Comparison of ENCODE assay signal across 10 cellular contexts in the genomic region with DNA sequence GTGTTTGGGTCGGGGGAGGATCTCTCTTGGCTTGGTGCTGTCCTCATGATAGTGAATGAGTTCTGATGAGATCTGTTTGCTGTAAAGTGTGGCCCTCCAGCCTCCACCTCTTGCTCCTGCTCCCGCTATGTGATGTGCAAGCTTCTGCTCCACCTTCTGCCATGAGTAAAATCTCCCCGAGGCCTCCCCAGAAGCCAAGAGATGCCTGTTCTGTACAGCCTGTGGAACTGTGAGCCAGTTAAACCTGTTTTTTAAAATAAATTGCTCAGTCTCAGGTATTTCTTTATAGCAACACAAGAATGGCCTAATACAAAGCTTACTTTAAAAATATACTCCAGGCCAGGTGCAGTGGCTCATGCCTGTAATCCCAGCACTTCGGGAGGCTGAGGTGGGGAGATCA. TPM values are rescaled to one million over a fixed set of nuclear protein-coding genes. Genes with fewer than 3 reads are reported as not detected.
"Had no signal": no experiment of that assay in that cellular context is flagged by ENCODE, and none has a peak within 500 bp of the region (broad histone marks: within the 10 kb centered on the region; RNA-seq: fewer than 3 reads in every experiment).

No MANE protein-coding gene starts in this region.

- H3K27ac ChIP-seq: GM23248 had no signal

- H3K4me1 ChIP-seq: HAP-1 had no signal

- H3K4me3 ChIP-seq: GM23248, GM23338, HAP-1 had no signal

- DNase-seq: GM23248, GOT3, H7, H9, HCEC 1CT, HFFc6 had no signal

- ATAC-seq: GM23338, HCT116 had no signal

- H2AFZ ChIP-seq: GM23248, GM23338 had no signal

- H3K4me2 ChIP-seq: GM23338 had no signal

- H3K9ac ChIP-seq: GM23248 had no signal

- H3K4me3 Mint-ChIP-seq: GM23338, H9, HFFc6 had no signal

- H3K4me1 Mint-ChIP-seq: GM23338, H9 had no signal

- H3K9me3 ChIP-seq: HAP-1 had no signal

- H3K9me3 Mint-ChIP-seq: GM23338, H9, HFFc6 had no signal

- H3K36me3 ChIP-seq: HAP-1 had no signal

- H3K27ac Mint-ChIP-seq: GM23338, H9, HFFc6 had no signal

RNA-seq across cellular contexts. Expression of a gene that starts 26.9 kb away (rescaled TPM):
- total RNA-seq: GM23248, H4, H9, HFFc6 had no signal
- polyA plus RNA-seq: GM23248 had no signal
